In the genomic region with DNA sequence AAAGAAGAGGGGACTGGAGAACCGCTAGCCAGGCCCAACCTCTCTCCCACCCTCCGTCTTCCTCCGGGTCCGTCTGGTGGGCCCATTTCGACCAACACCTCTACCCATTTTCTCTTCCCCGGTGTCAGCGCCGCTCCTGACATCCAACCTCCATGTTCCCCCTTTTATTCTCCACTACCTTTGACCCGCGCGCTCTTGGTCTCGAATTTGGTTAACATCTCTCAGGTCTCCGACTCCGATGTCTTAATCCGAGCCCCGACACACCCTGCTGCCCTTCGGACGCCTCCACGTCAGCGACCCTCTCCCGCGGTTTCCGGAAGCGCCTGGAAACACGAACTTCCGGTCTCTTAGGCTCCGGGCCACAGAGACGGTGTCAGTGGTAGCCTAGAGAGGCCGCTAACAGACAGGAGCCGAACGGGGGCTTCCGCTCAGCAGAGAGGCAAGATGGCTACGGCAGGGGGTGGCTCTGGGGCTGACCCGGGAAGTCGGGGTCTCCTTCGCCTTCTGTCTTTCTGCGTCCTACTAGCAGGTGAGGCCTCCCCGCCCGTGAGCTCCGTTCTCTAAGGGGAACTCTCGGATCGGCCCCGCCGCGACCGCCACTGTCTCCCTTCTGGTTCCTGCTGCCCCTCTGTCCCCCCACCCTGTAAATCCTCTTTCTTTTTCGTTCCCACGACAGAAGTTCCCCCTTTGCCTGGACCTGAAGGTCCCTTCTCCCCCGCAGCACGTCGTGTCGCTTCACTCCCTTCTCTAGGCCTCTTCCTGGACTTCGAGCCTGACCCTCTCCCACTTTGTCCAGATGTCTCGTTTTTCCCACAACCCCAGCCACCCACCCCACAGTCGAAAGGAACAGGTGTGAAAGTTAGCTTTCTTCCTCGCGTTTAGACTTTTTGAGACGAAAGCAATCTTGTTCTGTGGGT, we compare ENCODE assay signal across 8 cellular contexts. TPM values are rescaled to one million over a fixed set of nuclear protein-coding genes. Genes with fewer than 3 reads are reported as not detected.
A peak's percentile ranks its signal among the peaks of the same experiment; 100 is the strongest.
DNase-seq lines count a peak whose midpoint lies in the region; ATAC-seq and TF ChIP-seq lines count a peak whose summit lies in the region.

A gene (minus strand): TSS at position 298 of the 917 bp plus-strand sequence. CDS start 80 bp downstream, at position 218.
A gene (plus strand): TSS at position 431 of the 917 bp plus-strand sequence. CDS start 14 bp downstream, at position 445.

- peaks cover 52% of the 10 kb centered on the region for H3K36me3 ChIP-seq in BLaER1
- peaks cover 0 to 49% of the 10 kb centered on the region in 2 donors for H3K36me3 ChIP-seq in left lung

- H3K9me3 ChIP-seq in BLaER1, result no peaks in the 10 kb centered on the region
- no peaks in the 10 kb centered on the region for H3K9me3 ChIP-seq in left lung

- H3K4me1 Mint-ChIP-seq in dendritic cell treated with granulocyte-macrophage colony-stimulating factor and Interleukin-4, amounts not matched to agents 40 ng/mL and 50 ng/mL, for 4 days (ENCODE audit: low read depth), result peaks cover 67% of the 10 kb centered on the region

- no peak for TF ChIP-seq CTCF in left lung (IDR thresholded peaks at IDR 0.05)

- H3K4me3 ChIP-seq in BLaER1 (peak within 1 kb of the TSS; percentile 94), left lung (peak within 1 kb of the TSS; percentile 77 to 93)

- peak within 1 kb of the TSS; percentile 93 for H3K4me2 ChIP-seq in BLaER1

- peaks cover 65% of the 10 kb centered on the region for H3K36me3 Mint-ChIP-seq in dendritic cell treated with granulocyte-macrophage colony-stimulating factor and Interleukin-4, amounts not matched to agents 40 ng/mL and 50 ng/mL, for 4 days (ENCODE audit: low read depth)

- H3K9ac ChIP-seq in BLaER1, result peak within 1 kb of the TSS; percentile 94

- intact Hi-C loops in dendritic cell treated with granulocyte-macrophage colony-stimulating factor and Interleukin-4, amounts not matched to agents 40 ng/mL and 50 ng/mL, for 4 days (cut with micrococcal nuclease), result no loop called here
- intact Hi-C loops in left lung (cut with DNase I), result no loop called here

- H3K27ac ChIP-seq in BLaER1 (peak within 1 kb of the TSS; percentile 95), left lung (peak within 1 kb of the TSS; percentile 88 to 89)

- ATAC-seq in GM19328 (IDR thresholded peaks at IDR 0.05; ENCODE audit: unreplicated experiment), result peak; percentile 91
- peak; percentile 94 for ATAC-seq in HG03521 (IDR thresholded peaks at IDR 0.05; ENCODE audit: unreplicated experiment)
- ATAC-seq in left lung, result peak; percentile 99

- H3K4me3 Mint-ChIP-seq in dendritic cell treated with granulocyte-macrophage colony-stimulating factor and Interleukin-4, amounts not matched to agents 40 ng/mL and 50 ng/mL, for 4 days, result peak within 1 kb of the TSS; percentile 97

- H3K9me3 Mint-ChIP-seq in dendritic cell treated with granulocyte-macrophage colony-stimulating factor and Interleukin-4, amounts not matched to agents 40 ng/mL and 50 ng/mL, for 4 days, result no peaks in the 10 kb centered on the region

- no peaks in the 10 kb centered on the region for H3K27me3 Mint-ChIP-seq in dendritic cell treated with granulocyte-macrophage colony-stimulating factor and Interleukin-4, amounts not matched to agents 40 ng/mL and 50 ng/mL, for 4 days

- H3K27me3 ChIP-seq in BLaER1 (no peaks in the 10 kb centered on the region), left lung (no peaks in the 10 kb centered on the region)

- peaks cover 40% of the 10 kb centered on the region for H4K20me1 ChIP-seq in BLaER1

- H3K4me1 ChIP-seq in BLaER1 (peaks cover 62% of the 10 kb centered on the region), left lung (peaks cover 15 to 86% of the 10 kb centered on the region in 2 donors)

- peak within 1 kb of the TSS; percentile 94 for H3K27ac Mint-ChIP-seq in dendritic cell treated with granulocyte-macrophage colony-stimulating factor and Interleukin-4, amounts not matched to agents 40 ng/mL and 50 ng/mL, for 4 days

- DNase-seq in NCI-H748 treated with DMSO at 0.1 percent for 48 hours (lab: John Stamatoyannopoulos, UW) (peak; percentile 82), left lung (peak; percentile 95)
- peak; percentile 69 to 90 for DNase-seq in activated CD4-positive, alpha-beta T cell treated with anti-CD3 and anti-CD28 coated beads, Interleukin-2, amount 50 U/mL, for 24 hours (ENCODE audit: low read depth in 1 of 2, low spot score in 1 of 2)
- peak; percentile 84 to 85 for DNase-seq in stimulated activated CD4-positive, alpha-beta T cell treated with anti-CD3 and anti-CD28 coated beads, Interleukin-2, amount 100 ng/mL, for 48 hours

RNA-seq across cellular contexts. Expression of the first gene that starts in this region (rescaled TPM):
- total RNA-seq in left lung, result 100 to 1,000 TPM; 174 to 181 TPM

RNA-seq across cellular contexts. Expression of the second gene that starts in this region (rescaled TPM):
- 10 to 100 TPM; 90.7 to 93.8 TPM for total RNA-seq in left lung

Comparison
In these comparisons a context has a peak if more than half of its experiments do, and no peak if none do; other contexts are left out.
1. Peak in every context shown above with its lines: DNase-seq, ATAC-seq, H3K4me3 ChIP-seq and H3K27ac ChIP-seq.